ENCODE assay signal across 8 cellular contexts in genomic region chr11:102317768-102318103, GRCh38. TPM values are rescaled to one million over a fixed set of nuclear protein-coding genes. Genes with fewer than 3 reads are reported as not detected.
DNase-seq lines count a peak whose midpoint lies in the region; ATAC-seq and TF ChIP-seq lines count a peak whose summit lies in the region.

No MANE protein-coding gene starts in this region.

- no peaks in the 10 kb centered on the region for H3K79me2 ChIP-seq in hepatocyte

- H4K20me1 ChIP-seq in hepatocyte (ENCODE audit: insufficient read depth, poor library complexity, severe bottlenecking), result no peaks in the 10 kb centered on the region

- intact Hi-C loops in activated T-helper 1 cell treated with anti-CD3 and anti-CD28 coated beads, Interleukin-12 subunit alpha, Interleukin-12 subunit beta, Interleukin-2, Interleukin-4 antibody, amounts not matched to agents 30 ng/mL and 10 ng/mL and 1 ng/mL, durations not matched to agents 14 hours and 24 hours and 36 hours (cut with micrococcal nuclease), result loop anchor here (1.0 to 10.0 kb wide), 14 partner anchors 11 to 791 kb away; partner anchors contain the start of genes ANGPTL5, BIRC2, CEP126 and DYNC2H1

- H3K9me3 Mint-ChIP-seq in activated T-helper 1 cell treated with anti-CD3 and anti-CD28 coated beads, Interleukin-12 subunit alpha, Interleukin-12 subunit beta, Interleukin-2, Interleukin-4 antibody, amounts not matched to agents 30 ng/mL and 10 ng/mL and 1 ng/mL, durations not matched to agents 14 hours and 24 hours and 36 hours, result no peaks in the 10 kb centered on the region
- no peaks in the 10 kb centered on the region for H3K9me3 Mint-ChIP-seq in stimulated activated memory B cell treated with anti-CD40 and anti-IgM and Interleukin-4, amounts not matched to agents 10 μg/mL and 1 μg/mL and 100 μg/mL, for 72 hours

- no peak for DNase-seq in HFF-Myc (ENCODE audit: extremely low read depth, low read depth)
- no peak for DNase-seq in activated T-helper 1 cell treated with anti-CD3 and anti-CD28 coated beads, Interleukin-12 subunit alpha, Interleukin-12 subunit beta, Interleukin-2, Interleukin-4 antibody, amounts not matched to agents 30 ng/mL and 10 ng/mL and 1 ng/mL, durations not matched to agents 14 hours and 24 hours and 36 hours (ENCODE audit: low spot score)
- no peak for DNase-seq in hepatocyte (ENCODE audit: low spot score)
- DNase-seq in NCI-H187 (lab: John Stamatoyannopoulos, UW), result no peak
- no peak for DNase-seq in NCI-H1694 (lab: John Stamatoyannopoulos, UW)
- no peak for DNase-seq in HuH-7 (ENCODE audit: low spot score)

- peaks cover 15% of the 10 kb centered on the region for H3K4me1 ChIP-seq in hepatocyte (ENCODE audit: insufficient read depth)

- 65% methylated on average over 7 of the region's 7 CpGs for WGBS in hepatocyte (ENCODE audit: low lambda C conversion rate, missing lambda C conversion rate)

- no peaks in the 10 kb centered on the region for H3K27me3 ChIP-seq in hepatocyte

- H3K4me3 ChIP-seq in HFF-Myc (replicated peaks; ENCODE audit: low read depth, low read length), result peak overlapping the region; percentile 53
- H3K4me3 ChIP-seq in hepatocyte, result peak overlapping the region; percentile 2

- peak overlapping the region; percentile 59 for H2AFZ ChIP-seq in hepatocyte

- no peaks in the 10 kb centered on the region for H3K9me2 ChIP-seq in hepatocyte (replicated peaks; ENCODE audit: insufficient read depth)

- ATAC-seq in stimulated activated memory B cell treated with anti-CD40 and anti-IgM and Interleukin-4, amounts not matched to agents 10 μg/mL and 1 μg/mL and 100 μg/mL, for 72 hours, result no peak
- no peak for ATAC-seq in HG03442 (IDR thresholded peaks at IDR 0.05; ENCODE audit: unreplicated experiment)

- no peaks in the 10 kb centered on the region for H3K36me3 ChIP-seq in hepatocyte (replicated peaks; ENCODE audit: insufficient read depth, low read depth)

- H3K27me3 Mint-ChIP-seq in activated T-helper 1 cell treated with anti-CD3 and anti-CD28 coated beads, Interleukin-12 subunit alpha, Interleukin-12 subunit beta, Interleukin-2, Interleukin-4 antibody, amounts not matched to agents 30 ng/mL and 10 ng/mL and 1 ng/mL, durations not matched to agents 14 hours and 24 hours and 36 hours (ENCODE audit: insufficient read depth), result no peaks in the 10 kb centered on the region
- H3K27me3 Mint-ChIP-seq in stimulated activated memory B cell treated with anti-CD40 and anti-IgM and Interleukin-4, amounts not matched to agents 10 μg/mL and 1 μg/mL and 100 μg/mL, for 72 hours, result no peaks in the 10 kb centered on the region

- H3K27ac ChIP-seq in hepatocyte, result peak overlapping the region; percentile 38

- peaks cover 69% of the 10 kb centered on the region for H3K4me1 Mint-ChIP-seq in activated T-helper 1 cell treated with anti-CD3 and anti-CD28 coated beads, Interleukin-12 subunit alpha, Interleukin-12 subunit beta, Interleukin-2, Interleukin-4 antibody, amounts not matched to agents 30 ng/mL and 10 ng/mL and 1 ng/mL, durations not matched to agents 14 hours and 24 hours and 36 hours (ENCODE audit: low read depth)
- H3K4me1 Mint-ChIP-seq in stimulated activated memory B cell treated with anti-CD40 and anti-IgM and Interleukin-4, amounts not matched to agents 10 μg/mL and 1 μg/mL and 100 μg/mL, for 72 hours, result peaks cover 62% of the 10 kb centered on the region

- peak overlapping the region; percentile 97 for H3K4me3 Mint-ChIP-seq in activated T-helper 1 cell treated with anti-CD3 and anti-CD28 coated beads, Interleukin-12 subunit alpha, Interleukin-12 subunit beta, Interleukin-2, Interleukin-4 antibody, amounts not matched to agents 30 ng/mL and 10 ng/mL and 1 ng/mL, durations not matched to agents 14 hours and 24 hours and 36 hours
- H3K4me3 Mint-ChIP-seq in stimulated activated memory B cell treated with anti-CD40 and anti-IgM and Interleukin-4, amounts not matched to agents 10 μg/mL and 1 μg/mL and 100 μg/mL, for 72 hours, result peak overlapping the region; percentile 97

- peaks cover 35% of the 10 kb centered on the region for H3K36me3 Mint-ChIP-seq in activated T-helper 1 cell treated with anti-CD3 and anti-CD28 coated beads, Interleukin-12 subunit alpha, Interleukin-12 subunit beta, Interleukin-2, Interleukin-4 antibody, amounts not matched to agents 30 ng/mL and 10 ng/mL and 1 ng/mL, durations not matched to agents 14 hours and 24 hours and 36 hours (ENCODE audit: low read depth)
- peaks cover 49% of the 10 kb centered on the region for H3K36me3 Mint-ChIP-seq in stimulated activated memory B cell treated with anti-CD40 and anti-IgM and Interleukin-4, amounts not matched to agents 10 μg/mL and 1 μg/mL and 100 μg/mL, for 72 hours

- H3K27ac Mint-ChIP-seq in activated T-helper 1 cell treated with anti-CD3 and anti-CD28 coated beads, Interleukin-12 subunit alpha, Interleukin-12 subunit beta, Interleukin-2, Interleukin-4 antibody, amounts not matched to agents 30 ng/mL and 10 ng/mL and 1 ng/mL, durations not matched to agents 14 hours and 24 hours and 36 hours, result peak overlapping the region; percentile 95
- peak overlapping the region; percentile 97 for H3K27ac Mint-ChIP-seq in stimulated activated memory B cell treated with anti-CD40 and anti-IgM and Interleukin-4, amounts not matched to agents 10 μg/mL and 1 μg/mL and 100 μg/mL, for 72 hours

- TF ChIP-seq CTCF in HFF-Myc (IDR thresholded peaks at IDR 0.05; ENCODE audit: low read depth, low read length, missing control alignments), result no peak
- TF ChIP-seq CTCF in hepatocyte (IDR thresholded peaks at IDR 0.05; ENCODE audit: poor library complexity), result no peak

- no peaks in the 10 kb centered on the region for H3K9me3 ChIP-seq in hepatocyte (ENCODE audit: low read depth)

- H3K4me2 ChIP-seq in hepatocyte, result peak overlapping the region; percentile 77

RNA-seq across cellular contexts. Expression of gene BIRC3, which starts 0.5 kb away (rescaled TPM):
- total RNA-seq in activated T-helper 1 cell treated with anti-CD3 and anti-CD28 coated beads, Interleukin-12 subunit alpha, Interleukin-12 subunit beta, Interleukin-2, Interleukin-4 antibody, amounts not matched to agents 30 ng/mL and 10 ng/mL and 1 ng/mL, durations not matched to agents 14 hours and 24 hours and 36 hours, result 101 and 108 TPM in 2 replicates
- total RNA-seq in hepatocyte, result 11.6 and 13.6 TPM in 2 replicates
- 11.5 and 13.7 TPM in 2 replicates for polyA plus RNA-seq in hepatocyte

RNA-seq across cellular contexts. Expression of gene BIRC2, which starts 29.3 kb away (rescaled TPM):
- total RNA-seq in activated T-helper 1 cell treated with anti-CD3 and anti-CD28 coated beads, Interleukin-12 subunit alpha, Interleukin-12 subunit beta, Interleukin-2, Interleukin-4 antibody, amounts not matched to agents 30 ng/mL and 10 ng/mL and 1 ng/mL, durations not matched to agents 14 hours and 24 hours and 36 hours, result 30.6 and 33.3 TPM in 2 replicates
- 85.7 and 96.8 TPM in 2 replicates for total RNA-seq in hepatocyte
- polyA plus RNA-seq in hepatocyte, result 37.7 and 42.1 TPM in 2 replicates
